ENCODE assay signal across 10 cellular contexts in genomic region chr5:33936004-33936380, GRCh38. TPM values are rescaled to one million over a fixed set of nuclear protein-coding genes. Genes with fewer than 3 reads are reported as not detected.
DNase-seq lines count a peak whose midpoint lies in the region; ATAC-seq and TF ChIP-seq lines count a peak whose summit lies in the region.
"Had no signal": no experiment of that assay in that cellular context is flagged by ENCODE, and none has a peak within 500 bp of the region (broad histone marks: within the 10 kb centered on the region; RNA-seq: fewer than 3 reads in every experiment).

No MANE protein-coding gene starts in this region.

- H3K4me3 Mint-ChIP-seq in T-helper 17 cell: no peak overlapping the region
- H3K4me3 Mint-ChIP-seq: stimulated activated naive CD8-positive, alpha-beta T cell treated with anti-CD3 and anti-CD28 coated beads, Interleukin-15, Interleukin-2, amounts not matched to agents 100 ng/mL and 50 ng/mL, for 24 hours had no signal

- ATAC-seq in HG02798 (IDR thresholded peaks at IDR 0.05; ENCODE audit: poor library complexity, unreplicated experiment) (peak; percentile 41), T-helper 17 cell (peak; percentile 57), left lobe of liver (peak; percentile 85), HG03378 (IDR thresholded peaks at IDR 0.05; ENCODE audit: unreplicated experiment) (no peak), GM19452 (IDR thresholded peaks at IDR 0.05; ENCODE audit: unreplicated experiment) (no peak)
- ATAC-seq: Panc1 had no signal

- H3K36me3 Mint-ChIP-seq in T-helper 17 cell (ENCODE audit: low read depth): peaks cover 6% of the 10 kb centered on the region

- intact Hi-C loops in colonic mucosa (cut with DNase I): no loop called here

- peaks cover 23% of the 10 kb centered on the region for H3K27me3 ChIP-seq in colonic mucosa

- H3K4me1 ChIP-seq in colonic mucosa: no peaks in the 10 kb centered on the region

- H3K9me3 ChIP-seq in T-helper 17 cell (ENCODE audit: control insufficient read depth, low read length, poor library complexity, severe bottlenecking) (no peaks in the 10 kb centered on the region), colonic mucosa (no peaks in the 10 kb centered on the region)

- H3K27ac Mint-ChIP-seq in T-helper 17 cell: no peak overlapping the region
- H3K27ac Mint-ChIP-seq: stimulated activated naive CD8-positive, alpha-beta T cell treated with anti-CD3 and anti-CD28 coated beads, Interleukin-15, Interleukin-2, amounts not matched to agents 100 ng/mL and 50 ng/mL, for 24 hours had no signal

- DNase-seq in Daoy (ENCODE audit: low read depth): peak; percentile 70
- peak in 1 of 3 donors; percentile 33 for DNase-seq in T-helper 17 cell
- peak; percentile 31 for DNase-seq in colonic mucosa
- DNase-seq in left lobe of liver (ENCODE audit: low spot score): peak; percentile 55
- peak; percentile 1 to 41 (median 13) for DNase-seq in stimulated activated CD4-positive, alpha-beta T cell treated with anti-CD3 and anti-CD28 coated beads, TNF-alpha, amount 100 ng/mL, for 24 hours (ENCODE audit: low read depth in 3 of 3)

- H3K27ac ChIP-seq in colonic mucosa: no peak overlapping the region

- no peak overlapping the region for H3K9ac ChIP-seq in colonic mucosa (ENCODE audit: low read depth in 2 of 2, low read length in 2 of 2)

- peaks cover 88% of the 10 kb centered on the region for H3K27me3 Mint-ChIP-seq in T-helper 17 cell

- TF ChIP-seq CTCF in colonic mucosa (IDR thresholded peaks at IDR 0.05): no peak

- H3K4me1 Mint-ChIP-seq in T-helper 17 cell: peaks cover 10% of the 10 kb centered on the region

- H3K36me3 ChIP-seq in colonic mucosa: no peaks in the 10 kb centered on the region

- no peak overlapping the region for H3K4me3 ChIP-seq in colonic mucosa

RNA-seq across cellular contexts. Expression of gene RXFP3, which starts 0.2 kb away (rescaled TPM):
- not detected in 2 replicates for total RNA-seq in Daoy (2014; rRNA removed; shearing (Covaris generic))
- total RNA-seq in T-helper 17 cell (not detected), colonic mucosa (not detected), left lobe of liver (not detected)

RNA-seq across cellular contexts. Expression of gene ADAMTS12, which starts 44.2 kb away (rescaled TPM):
- total RNA-seq in Daoy (2014; rRNA removed; shearing (Covaris generic)): 3.5 TPM in 2 replicates
- not detected for total RNA-seq in T-helper 17 cell
- 1 to 10 TPM in 1 of 2 donors, under 1 TPM in 1; 0.42 to 1.1 TPM for total RNA-seq in colonic mucosa
- total RNA-seq in left lobe of liver: 1.9 TPM

RNA-seq across cellular contexts. Expression of gene SLC45A2, which starts 48.5 kb away (rescaled TPM):
- total RNA-seq in Daoy (2014; rRNA removed; shearing (Covaris generic)): not detected in 2 replicates
- total RNA-seq in T-helper 17 cell (not detected), colonic mucosa (under 1 TPM in 1 of 2 donors, not detected in 1; 0.32 TPM), left lobe of liver (0.48 TPM)

Comparison
In these comparisons a context has a peak if more than half of its experiments do, and no peak if none do; other contexts are left out.
1. ATAC-seq: peak in HG02798 (single experiment), T-helper 17 cell (single experiment) and left lobe of liver (single experiment); none in HG03378 (single experiment) and GM19452 (single experiment).